14 cellular contexts compared by ENCODE assay signal in genomic region chr6:11534561-11534960, GRCh38. TPM values are rescaled to one million over a fixed set of nuclear protein-coding genes. Genes with fewer than 3 reads are reported as not detected.
DNase-seq lines count a peak whose midpoint lies in the region; ATAC-seq and TF ChIP-seq lines count a peak whose summit lies in the region.
"Had no signal": no experiment of that assay in that cellular context is flagged by ENCODE, and none has a peak within 500 bp of the region (broad histone marks: within the 10 kb centered on the region; RNA-seq: fewer than 3 reads in every experiment).

No MANE protein-coding gene starts in this region.

- peaks cover 3% of the 10 kb centered on the region for H3K79me2 ChIP-seq in trophoblast cell (ENCODE audit: control insufficient read depth, insufficient read depth, low read length, poor library complexity)

- H3K9me3 ChIP-seq in CD8-positive, alpha-beta T cell (ENCODE audit: low read length), result no peaks in the 10 kb centered on the region
- H3K9me3 ChIP-seq in trophoblast cell (ENCODE audit: insufficient read depth, low read depth, low read length), result no peaks in the 10 kb centered on the region
- no peaks in the 10 kb centered on the region for H3K9me3 ChIP-seq in prostate gland

- H4K12ac ChIP-seq in trophoblast cell (ENCODE audit: low read depth, low read length), result no peak overlapping the region

- POLR2A ChIA-PET in CD8-positive, alpha-beta T cell (lab: Charles Lee), result no interaction called here

- no peak overlapping the region for H3K4me3 ChIP-seq in CD8-positive, alpha-beta T cell (ENCODE audit: low read depth, low read length)
- H3K4me3 ChIP-seq in trophoblast cell (ENCODE audit: low read depth, low read length) (no peak overlapping the region), prostate gland (no peak overlapping the region)
- H3K4me3 ChIP-seq: GM23248 had no signal

- no peaks in the 10 kb centered on the region for H3K36me3 ChIP-seq in CD8-positive, alpha-beta T cell (ENCODE audit: insufficient read depth, low read length)
- H3K36me3 ChIP-seq in trophoblast cell (ENCODE audit: control insufficient read depth in 1 of 2, insufficient read depth in 2 of 2, low read length in 2 of 2), result no peaks in the 10 kb centered on the region
- H3K36me3 ChIP-seq in prostate gland, result no peaks in the 10 kb centered on the region

- no peak overlapping the region for H2AK5ac ChIP-seq in trophoblast cell (ENCODE audit: low read length)

- H3K36me3 Mint-ChIP-seq in CD8-positive, alpha-beta T cell, result no peaks in the 10 kb centered on the region
- no peaks in the 10 kb centered on the region for H3K36me3 Mint-ChIP-seq in nephron (ENCODE audit: low read depth)

- H2AFZ ChIP-seq in trophoblast cell (ENCODE audit: insufficient read depth, low read length, poor library complexity), result no peak overlapping the region
- H2AFZ ChIP-seq: GM23248 had no signal

- peak overlapping the region; percentile 39 for H3K4me2 ChIP-seq in trophoblast cell (ENCODE audit: low read length)

- no peak overlapping the region for H2BK5ac ChIP-seq in trophoblast cell (ENCODE audit: low read depth, low read length, poor library complexity)

- H4K8ac ChIP-seq in trophoblast cell (ENCODE audit: low read depth, low read length), result no peak overlapping the region

- H3K18ac ChIP-seq in trophoblast cell (ENCODE audit: low read length), result no peak overlapping the region

- TF ChIP-seq CTCF in CD8-positive, alpha-beta T cell (IDR thresholded peaks at IDR 0.05), result no peak
- no peak for TF ChIP-seq CTCF in nephron (IDR thresholded peaks at IDR 0.05; ENCODE audit: unreplicated experiment in 3 of 3)
- no peak for TF ChIP-seq CTCF in prostate gland (IDR thresholded peaks at IDR 0.05)

- H2BK120ac ChIP-seq in trophoblast cell (ENCODE audit: insufficient read depth, low read length, poor library complexity), result no peak overlapping the region

- H3K9me3 Mint-ChIP-seq in CD8-positive, alpha-beta T cell, result no peaks in the 10 kb centered on the region
- no peaks in the 10 kb centered on the region for H3K9me3 Mint-ChIP-seq in nephron
- H3K9me3 Mint-ChIP-seq: CD8-positive, alpha-beta memory T cell had no signal

- H3K27me3 Mint-ChIP-seq in CD8-positive, alpha-beta T cell (ENCODE audit: low read depth), result peaks cover 10% of the 10 kb centered on the region
- H3K27me3 Mint-ChIP-seq in nephron (ENCODE audit: low read depth), result peaks cover 16% of the 10 kb centered on the region

- H3K79me1 ChIP-seq in trophoblast cell (ENCODE audit: low read length), result peaks cover 6% of the 10 kb centered on the region

- H2BK12ac ChIP-seq in trophoblast cell (ENCODE audit: low read length), result no peak overlapping the region

- no peak overlapping the region for H3K14ac ChIP-seq in trophoblast cell (ENCODE audit: low read length)

- WGBS in trophoblast cell (ENCODE audit: extremely low coverage, insufficient coverage, insufficient read length), result no CpG with 5 or more reads among the region's 5 CpGs
- WGBS in prostate gland, result 90% methylated on average over 5 of the region's 5 CpGs

- no peak overlapping the region for H3K4me3 Mint-ChIP-seq in CD8-positive, alpha-beta T cell
- H3K4me3 Mint-ChIP-seq in nephron, result peak overlapping the region in 2 of 3 experiments; percentile 52 to 70

- H3K27me3 ChIP-seq in CD8-positive, alpha-beta T cell (ENCODE audit: insufficient read depth, low read length), result no peaks in the 10 kb centered on the region
- H3K27me3 ChIP-seq in trophoblast cell (ENCODE audit: insufficient read depth, low read length) (no peaks in the 10 kb centered on the region), prostate gland (replicated peaks; ENCODE audit: insufficient read depth) (no peaks in the 10 kb centered on the region)

- H3K27ac ChIP-seq in CD8-positive, alpha-beta T cell (ENCODE audit: low read depth, low read length), result no peak overlapping the region
- H3K27ac ChIP-seq in trophoblast cell (ENCODE audit: low read depth, low read length), result no peak overlapping the region
- no peak overlapping the region for H3K27ac ChIP-seq in prostate gland
- H3K27ac ChIP-seq: C4-2B, GM23248 had no signal

- H3K23ac ChIP-seq in trophoblast cell (ENCODE audit: low read length), result no peak overlapping the region

- intact Hi-C loops in CD8-positive, alpha-beta T cell (cut with DNase I, micrococcal nuclease), result loop anchor here in 1 of 2 experiments (10.0 kb wide), 1 partner anchor 1130 kb away; no protein-coding TSS in a partner anchor
- intact Hi-C loops in prostate gland (cut with DNase I), result no loop called here

- no peak overlapping the region for H3K9ac ChIP-seq in trophoblast cell (ENCODE audit: low read length)
- H3K9ac ChIP-seq: GM23248 had no signal

- peaks cover 10% of the 10 kb centered on the region for H3K4me1 ChIP-seq in CD8-positive, alpha-beta T cell (ENCODE audit: insufficient read depth, low read length)
- H3K4me1 ChIP-seq in trophoblast cell (ENCODE audit: control insufficient read depth in 1 of 2, insufficient read depth in 2 of 2, low read length in 2 of 2), result peaks cover 3 to 6% of the 10 kb centered on the region in 2 experiments
- no peaks in the 10 kb centered on the region for H3K4me1 ChIP-seq in prostate gland (replicated peaks)

- no peak for TF ChIP-seq POLR2A in prostate gland (IDR thresholded peaks at IDR 0.05)

- ATAC-seq in CD8-positive, alpha-beta T cell, result no peak
- ATAC-seq in HG03095 (IDR thresholded peaks at IDR 0.05; ENCODE audit: unreplicated experiment), result no peak

- H3K4me1 Mint-ChIP-seq in CD8-positive, alpha-beta T cell (ENCODE audit: low read depth), result peaks cover 13% of the 10 kb centered on the region
- no peaks in the 10 kb centered on the region for H3K4me1 Mint-ChIP-seq in nephron

- DNase-seq in CD8-positive, alpha-beta T cell, result no peak
- DNase-seq in trophoblast cell (no peak), prostate gland (ENCODE audit: low spot score) (no peak), NCI-H226 (no peak)
- DNase-seq in stimulated activated CD4-positive, alpha-beta T cell treated with anti-CD3 and anti-CD28 coated beads, Interleukin-4, amount 100 ng/mL, for 24 hours, result no peak
- DNase-seq: AML-193; CD8-positive, alpha-beta memory T cell; COR-L47; GM23248; HCEC 1CT; KG1 had no signal

- H4K91ac ChIP-seq in trophoblast cell (ENCODE audit: low read depth, low read length), result no peak overlapping the region

- peak overlapping the region; percentile 5 for H3K27ac Mint-ChIP-seq in CD8-positive, alpha-beta T cell
- H3K27ac Mint-ChIP-seq in nephron, result no peak overlapping the region

- H3K4ac ChIP-seq in trophoblast cell (ENCODE audit: low read depth, low read length), result no peak overlapping the region

- CTCF ChIA-PET in CD8-positive, alpha-beta T cell (lab: Charles Lee), result no interaction called here

RNA-seq across cellular contexts. Expression of gene TMEM170B, which starts 3.0 kb away (rescaled TPM):
- total RNA-seq in CD8-positive, alpha-beta T cell, result 1 to 10 TPM; 2.2 TPM
- 3.2 TPM in 2 replicates for polyA plus RNA-seq in trophoblast cell (2013)
- total RNA-seq in prostate gland, result 1 to 10 TPM; 2.7 to 5.7 TPM
